7 cellular contexts compared by ENCODE assay signal in genomic region chr14:53984958-53985357, GRCh38. TPM values are rescaled to one million over a fixed set of nuclear protein-coding genes. Genes with fewer than 3 reads are reported as not detected.
"Had no signal": no experiment of that assay in that cellular context is flagged by ENCODE, and none has a peak within 500 bp of the region (broad histone marks: within the 10 kb centered on the region; RNA-seq: fewer than 3 reads in every experiment).

No MANE protein-coding gene starts in this region.

RNA-seq across cellular contexts. Expression of gene BMP4, which starts 28.3 kb away (rescaled TPM):
- total RNA-seq: activated CD4-positive, alpha-beta T cell treated with anti-CD3 and anti-CD28 coated beads for 36 hours; activated CD4-positive, alpha-beta T cell treated with anti-CD3 and anti-CD28 coated beads, Interleukin-2, amount 10 ng/mL, durations not matched to agents 24 days and 14 days; activated CD8-positive, alpha-beta memory T cell treated with anti-CD3 and anti-CD28 coated beads for 36 hours; activated CD8-positive, alpha-beta T cell treated with anti-CD3 and anti-CD28 coated beads for 36 hours; activated CD8-positive, alpha-beta T cell treated with anti-CD3 and anti-CD28 coated beads, Interleukin-2, amount 10 ng/mL, durations not matched to agents 7 days and 5 days; T-helper 1 cell treated with Interleukin-12 subunit alpha and Interleukin-12 subunit beta and Interleukin-4 antibody, amounts not matched to agents 30 ng/mL and 1 ng/mL, for 36 hours; T-helper 17 cell had no signal
